1 cellular context compared by ENCODE assay signal in the genomic region with DNA sequence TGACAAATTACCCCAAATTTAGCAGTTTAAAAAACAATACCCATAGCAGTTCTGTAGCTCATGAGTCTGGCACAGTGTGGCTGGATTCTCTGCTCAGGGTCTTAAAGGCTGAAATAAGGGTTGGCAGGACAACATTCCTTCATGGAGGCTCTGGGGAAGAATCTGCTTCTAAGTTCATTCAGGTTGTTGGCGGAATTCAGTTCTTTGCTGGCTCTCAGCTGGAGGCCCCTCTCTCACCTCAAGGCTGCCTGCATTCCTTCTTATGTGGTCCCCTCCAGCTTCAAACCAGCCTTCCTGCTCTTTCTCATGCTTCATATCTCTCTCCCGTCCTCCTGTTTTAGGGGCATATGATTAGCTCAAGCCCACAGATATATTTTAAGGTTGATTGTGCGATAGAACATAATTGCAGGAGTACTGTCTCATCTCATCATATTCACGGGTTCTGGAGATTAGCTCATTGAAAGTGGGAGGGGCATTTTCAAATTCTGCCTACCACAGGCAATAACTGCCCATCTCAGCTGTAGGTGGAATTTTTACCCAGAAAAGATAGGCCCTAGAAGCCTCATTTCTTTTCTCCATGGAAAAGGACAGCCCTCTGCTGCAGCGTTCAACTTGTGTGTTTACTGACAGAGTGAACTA.
TF ChIP-seq lines count a peak whose summit lies in the region.

No MANE protein-coding gene starts in this region.

TF ChIP-seq in GM23338, 12 proteins besides CTCF, POLR2A, EP300 and RAD21:
- peak; percentile 59; the same call in 1 of the 2 replicates for TF ChIP-seq ZNF462 (CRISPR knock-in tag; IDR thresholded peaks at IDR 0.05)
- TF ChIP-seq POLR2AphosphoS5 (IDR thresholded peaks at IDR 0.05; ENCODE audit: low read depth): no peak
TF ChIP-seq in GM23338: peak in this region for 1.
